8 cellular contexts compared by ENCODE assay signal in the genomic region with DNA sequence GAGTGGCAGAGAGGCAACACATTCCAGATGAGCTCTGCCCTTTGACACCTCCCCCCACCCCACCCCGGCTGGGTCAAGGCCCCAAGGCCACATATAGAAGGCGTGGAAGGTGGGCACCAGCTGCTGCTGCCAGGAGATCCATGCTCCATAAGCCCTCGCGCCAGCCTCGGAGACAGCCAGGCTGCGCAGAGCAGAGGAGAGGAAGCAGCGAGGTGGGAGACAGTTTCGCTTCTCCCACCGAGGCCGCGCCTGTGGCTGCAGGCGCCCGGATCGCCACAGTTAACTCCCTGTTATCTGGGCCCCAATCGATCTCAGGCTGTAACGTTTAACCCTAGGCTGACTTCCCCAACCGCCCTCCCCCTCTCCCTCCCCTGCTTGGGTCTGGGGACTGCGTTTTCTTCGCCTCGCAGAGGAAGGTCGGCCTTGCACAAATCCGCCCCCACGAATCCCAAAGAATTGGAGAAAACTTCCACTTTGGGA. TPM values are rescaled to one million over a fixed set of nuclear protein-coding genes. Genes with fewer than 3 reads are reported as not detected.
DNase-seq lines count a peak whose midpoint lies in the region; ATAC-seq, FAIRE-seq and TF ChIP-seq lines count a peak whose summit lies in the region.

No MANE protein-coding gene starts in this region.

- no peak for DNase-seq in CD8-positive, alpha-beta T cell
- DNase-seq in NOMO-1 treated with DMSO at 0.1 percent for 48 hours (lab: John Stamatoyannopoulos, UW; ENCODE audit: unreplicated experiment): peak; percentile 84
- no peak for DNase-seq in esophagus muscularis mucosa (ENCODE audit: extremely low spot score)
- no peak for DNase-seq in neural crest cell (ENCODE audit: low read depth, low spot score)
- no peak for DNase-seq in GM12892 (ENCODE audit: insufficient read length)
- no peak for DNase-seq in MM.1S
- no peak for DNase-seq in central memory CD4-positive, alpha-beta T cell

- no peak overlapping the region for H2AFZ ChIP-seq in MM.1S (ENCODE audit: low read length)

- peaks cover 33% of the 10 kb centered on the region for H3K79me2 ChIP-seq in MM.1S (ENCODE audit: low read length)

- intact Hi-C loops in CD8-positive, alpha-beta T cell (cut with DNase I, micrococcal nuclease): no loop called here
- intact Hi-C loops in esophagus muscularis mucosa (cut with DNase I): no loop called here

- peaks cover 8% of the 10 kb centered on the region for H3F3A ChIP-seq in MM.1S (ENCODE audit: insufficient read depth, low read length)

- H3K27me3 ChIP-seq in CD8-positive, alpha-beta T cell (ENCODE audit: insufficient read depth, low read length): peaks cover 21% of the 10 kb centered on the region
- H3K27me3 ChIP-seq in esophagus muscularis mucosa: peaks cover 0 to 23% (median 0%) of the 10 kb centered on the region in 4 donors
- H3K27me3 ChIP-seq in MM.1S (replicated peaks; ENCODE audit: insufficient read depth, low read length): no peaks in the 10 kb centered on the region

- peaks cover 51% of the 10 kb centered on the region for H3K4me1 ChIP-seq in CD8-positive, alpha-beta T cell (ENCODE audit: insufficient read depth, low read length)
- H3K4me1 ChIP-seq in esophagus muscularis mucosa (peaks cover 37 to 59% (median 49%) of the 10 kb centered on the region in 4 donors), MM.1S (ENCODE audit: low read length) (peaks cover 16% of the 10 kb centered on the region)

- POLR2A ChIA-PET in CD8-positive, alpha-beta T cell (lab: Charles Lee): interaction anchor here (0.6 to 7.3 kb wide), 3 partner anchors 13 to 118 kb away, joined by 3 to 42 read pairs (median 4); no protein-coding TSS in a partner anchor

- H3K4me2 ChIP-seq in MM.1S (ENCODE audit: low read depth, low read length): no peak overlapping the region; the same call in 1 of the 2 replicates

- no peak for FAIRE-seq in GM12892 (lab: Jason Lieb, UNC)

- CTCF ChIA-PET in CD8-positive, alpha-beta T cell (lab: Charles Lee): interaction anchor here (8.3 kb wide), 1 partner anchor 12 kb away, joined by 104 read pairs; no protein-coding TSS in a partner anchor

- H3K27ac Mint-ChIP-seq in CD8-positive, alpha-beta T cell: no peak overlapping the region
- no peak overlapping the region for H3K27ac Mint-ChIP-seq in neural crest cell (ENCODE audit: unreplicated experiment)

- WGBS in esophagus muscularis mucosa: 53% methylated on average over 6 of the region's 23 CpGs

- ATAC-seq in CD8-positive, alpha-beta T cell: no peak
- no peak for ATAC-seq in GM18502 (IDR thresholded peaks at IDR 0.05; ENCODE audit: poor library complexity, unreplicated experiment)

- H4K20me1 ChIP-seq in MM.1S (ENCODE audit: insufficient read depth, low read length): peaks cover 5% of the 10 kb centered on the region; the same call in 1 of the 2 replicates

- no peaks in the 10 kb centered on the region for H3K36me3 ChIP-seq in CD8-positive, alpha-beta T cell (ENCODE audit: insufficient read depth, low read length)
- H3K36me3 ChIP-seq in esophagus muscularis mucosa (no peaks in the 10 kb centered on the region), MM.1S (replicated peaks; ENCODE audit: insufficient read depth, low read length) (no peaks in the 10 kb centered on the region)

- H3K9me3 ChIP-seq in CD8-positive, alpha-beta T cell (ENCODE audit: low read length): no peaks in the 10 kb centered on the region
- H3K9me3 ChIP-seq in esophagus muscularis mucosa (no peaks in the 10 kb centered on the region), MM.1S (replicated peaks; ENCODE audit: insufficient read depth, low read length) (no peaks in the 10 kb centered on the region)

- peaks cover 23% of the 10 kb centered on the region for H3K27me3 Mint-ChIP-seq in CD8-positive, alpha-beta T cell (ENCODE audit: low read depth)
- peaks cover 38% of the 10 kb centered on the region for H3K27me3 Mint-ChIP-seq in neural crest cell (ENCODE audit: low read depth)

- no peak for TF ChIP-seq EP300 in esophagus muscularis mucosa (IDR thresholded peaks at IDR 0.05)

- H3K9ac ChIP-seq in MM.1S (ENCODE audit: low read length): no peak overlapping the region

- peaks cover 46% of the 10 kb centered on the region for H3K4me1 Mint-ChIP-seq in CD8-positive, alpha-beta T cell (ENCODE audit: low read depth)
- peaks cover 45% of the 10 kb centered on the region for H3K4me1 Mint-ChIP-seq in neural crest cell

- peak overlapping the region; percentile 69 for H3K4me3 Mint-ChIP-seq in CD8-positive, alpha-beta T cell
- H3K4me3 Mint-ChIP-seq in neural crest cell: peak overlapping the region; percentile 89

- H3K27ac ChIP-seq in CD8-positive, alpha-beta T cell (ENCODE audit: low read depth, low read length): no peak overlapping the region
- no peak overlapping the region for H3K27ac ChIP-seq in esophagus muscularis mucosa (replicated peaks in 1 of 4)
- H3K27ac ChIP-seq in MM.1S (ENCODE audit: low read length): no peak overlapping the region

- no peaks in the 10 kb centered on the region for H3K9me2 ChIP-seq in MM.1S (replicated peaks; ENCODE audit: insufficient read depth, low read length)

- H3K4me3 ChIP-seq in CD8-positive, alpha-beta T cell (ENCODE audit: low read depth, low read length): no peak overlapping the region
- H3K4me3 ChIP-seq in esophagus muscularis mucosa (peak overlapping the region; percentile 44 to 92 (median 88)), MM.1S (ENCODE audit: low read length) (no peak overlapping the region)

- no peaks in the 10 kb centered on the region for H3K36me3 Mint-ChIP-seq in CD8-positive, alpha-beta T cell
- no peaks in the 10 kb centered on the region for H3K36me3 Mint-ChIP-seq in neural crest cell (ENCODE audit: low read depth)

- TF ChIP-seq CTCF in CD8-positive, alpha-beta T cell (IDR thresholded peaks at IDR 0.05): no peak
- no peak for TF ChIP-seq CTCF in esophagus muscularis mucosa (IDR thresholded peaks at IDR 0.05)
- TF ChIP-seq CTCF in neural crest cell (conservative IDR thresholded peaks at IDR 0.05): no peak
- no peak for TF ChIP-seq CTCF in MM.1S (IDR thresholded peaks at IDR 0.05; ENCODE audit: low read length)

- no peaks in the 10 kb centered on the region for H3K9me3 Mint-ChIP-seq in CD8-positive, alpha-beta T cell
- H3K9me3 Mint-ChIP-seq in neural crest cell: no peaks in the 10 kb centered on the region

- no peak for TF ChIP-seq POLR2A in esophagus muscularis mucosa (IDR thresholded peaks at IDR 0.05; ENCODE audit: low read depth)
- no peak for TF ChIP-seq POLR2A in GM12892 (IDR thresholded peaks at IDR 0.05; ENCODE audit: low read depth, low read length)

RNA-seq across cellular contexts. Expression of a gene that starts 1.2 kb away (rescaled TPM):
- 1 to 10 TPM; 4.1 to 4.7 TPM for total RNA-seq in CD8-positive, alpha-beta T cell
- 10 to 100 TPM; 22.0 to 32.4 (median 27.8) TPM for total RNA-seq in esophagus muscularis mucosa
- total RNA-seq in neural crest cell: 29.2 and 30.4 TPM in 2 replicates
- 22.4 TPM for polyA plus RNA-seq in GM12892 (2012; ENCODE audit: missing spikeins)

Comparison
In these comparisons a context has a peak if more than half of its experiments do, and no peak if none do; other contexts are left out.
1. H3K4me3 ChIP-seq: peak in esophagus muscularis mucosa (4 of 4); none in CD8-positive, alpha-beta T cell (single experiment) and MM.1S (single experiment).